ENCODE assay signal across 17 cellular contexts in the genomic region with DNA sequence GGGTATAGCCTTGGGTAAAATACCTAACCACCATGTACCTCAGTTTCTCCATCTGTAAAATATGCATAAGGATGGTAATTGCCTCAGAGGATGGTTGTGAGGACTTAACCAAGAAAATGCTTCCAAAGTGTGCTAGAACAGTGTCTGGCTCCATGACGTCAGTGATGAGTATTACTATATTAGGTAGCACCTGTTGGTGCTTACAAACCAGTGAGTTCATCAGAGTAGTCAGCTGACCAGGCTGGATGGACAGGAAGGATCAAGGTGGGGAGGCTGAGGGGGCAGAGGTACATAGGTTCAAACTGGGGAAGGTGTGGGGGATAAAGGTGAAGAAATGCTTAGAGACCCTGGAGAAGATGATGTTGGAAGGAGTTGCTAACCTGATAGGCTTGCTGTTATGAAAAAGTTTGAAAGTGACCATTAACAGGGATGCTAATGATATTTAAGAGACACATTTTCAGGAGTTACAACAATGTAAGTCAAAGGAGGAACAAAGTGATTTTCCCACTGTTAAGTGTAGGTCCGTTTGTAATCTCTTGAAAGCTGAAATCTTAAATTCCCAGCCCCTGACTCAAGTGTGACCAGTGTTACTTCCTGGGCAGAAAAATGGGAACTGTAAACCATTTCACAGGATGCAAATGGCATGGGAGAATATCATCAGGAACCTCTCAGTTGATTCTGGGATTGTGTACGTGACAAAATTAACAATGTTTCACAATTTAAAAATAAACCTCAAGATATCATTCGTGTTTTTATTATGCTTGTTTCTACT.
"Had no signal": no experiment of that assay in that cellular context is flagged by ENCODE, and none has a peak within 500 bp of the region (broad histone marks: within the 10 kb centered on the region; RNA-seq: fewer than 3 reads in every experiment).

No MANE protein-coding gene starts in this region.

- H3K4me1 ChIP-seq: colonic mucosa had no signal

- H3K27ac ChIP-seq: colonic mucosa, foreskin keratinocyte, sigmoid colon, spleen, tibial nerve, vagina, VCaP had no signal

- H3K4me3 ChIP-seq: colonic mucosa, sigmoid colon, spleen, tibial nerve, vagina had no signal

- H3K27me3 ChIP-seq: colonic mucosa, foreskin keratinocyte, sigmoid colon, spleen, tibial nerve, vagina had no signal

- DNase-seq: activated CD4-positive, alpha-beta T cell treated with anti-CD3 and anti-CD28 coated beads for 1 hour; activated CD4-positive, alpha-beta T cell treated with anti-CD3 and anti-CD28 coated beads, Interleukin-2, amount 50 U/mL, for 4 hours; activated gamma-delta T cell; caudate nucleus; colonic mucosa; endodermal cell; foreskin keratinocyte; glutamatergic neuron; hypothalamus; midbrain; nucleus accumbens; sigmoid colon; spleen; stimulated activated naive CD4-positive, alpha-beta T cell had no signal

- H3K36me3 ChIP-seq: colonic mucosa had no signal

- H3K9me3 ChIP-seq: colonic mucosa, vagina had no signal
